ENCODE assay signal across 24 cellular contexts in genomic region chr11:19806251-19806650, GRCh38.
"Had no signal": no experiment of that assay in that cellular context is flagged by ENCODE, and none has a peak within 500 bp of the region (broad histone marks: within the 10 kb centered on the region; RNA-seq: fewer than 3 reads in every experiment).

No MANE protein-coding gene starts in this region.

- H3K9me3 ChIP-seq: psoas muscle, right lobe of liver, sigmoid colon, stomach, suprapubic skin, testis, tibial artery, transverse colon, upper lobe of right lung, uterus had no signal

- H3K27ac ChIP-seq: neural progenitor cell, parathyroid adenoma, right lobe of liver, stomach, suprapubic skin, testis, transverse colon, upper lobe of right lung, uterus had no signal

- H3K27me3 ChIP-seq: neural progenitor cell, right lobe of liver, sigmoid colon, stomach, suprapubic skin, testis, tibial artery, transverse colon, upper lobe of right lung, uterus had no signal

- H3K9ac ChIP-seq: neural progenitor cell, parathyroid adenoma had no signal

- H2AFZ ChIP-seq: neural progenitor cell, parathyroid adenoma had no signal

- DNase-seq: naive thymus-derived CD4-positive, alpha-beta T cell; natural killer cell; occipital lobe; posterior cingulate gyrus; psoas muscle; right cardiac atrium; right lobe of liver; sigmoid colon; small intestine; stimulated activated CD4-positive, alpha-beta T cell treated with anti-CD3 and anti-CD28 coated beads, Interleukin-15, amount 100 ng/mL, for 24 hours; stimulated activated CD4-positive, alpha-beta T cell treated with anti-CD3 and anti-CD28 coated beads, Interleukin-2, amount 100 ng/mL, for 24 hours; stimulated activated CD4-positive, alpha-beta T cell treated with anti-CD3 and anti-CD28 coated beads, Interleukin-2, amount 100 ng/mL, for 48 hours; stimulated activated CD4-positive, alpha-beta T cell treated with anti-CD3 and anti-CD28 coated beads, Interleukin-4, amount 100 ng/mL, for 24 hours; stimulated activated naive B cell treated with anti-CD40 and anti-IgM and Interleukin-4, amounts not matched to agents 10 μg/mL and 1 μg/mL and 100 μg/mL, for 72 hours; stimulated activated naive CD4-positive, alpha-beta T cell treated with Interleukin-2 at 50 U/mL for 16 hours; stomach; testis; tibial artery; transverse colon; upper lobe of right lung; uterus had no signal

- H3K4me3 ChIP-seq: neural progenitor cell, psoas muscle, right lobe of liver, sigmoid colon, stomach, suprapubic skin, testis, tibial artery, transverse colon, upper lobe of right lung, uterus had no signal

- H3K4me2 ChIP-seq: neural progenitor cell had no signal

- H3K4me1 ChIP-seq: parathyroid adenoma, testis, uterus had no signal

- H3K36me3 ChIP-seq: neural progenitor cell, right lobe of liver, sigmoid colon, stomach, suprapubic skin, tibial artery, transverse colon, upper lobe of right lung, uterus had no signal

- H3K79me2 ChIP-seq: parathyroid adenoma had no signal
